15 cellular contexts compared by ENCODE assay signal in genomic region chr14:93974833-93975232, GRCh38. TPM values are rescaled to one million over a fixed set of nuclear protein-coding genes. Genes with fewer than 3 reads are reported as not detected.
DNase-seq lines count a peak whose midpoint lies in the region; ATAC-seq, FAIRE-seq and TF ChIP-seq lines count a peak whose summit lies in the region.
"Had no signal": no experiment of that assay in that cellular context is flagged by ENCODE, and none has a peak within 500 bp of the region (broad histone marks: within the 10 kb centered on the region; RNA-seq: fewer than 3 reads in every experiment).

No MANE protein-coding gene starts in this region.

- H3K9me3 ChIP-seq in HepG2 (ENCODE audit: low read length): no peaks in the 10 kb centered on the region

- peak overlapping the region; percentile 97 for H3K27ac Mint-ChIP-seq in activated CD4-positive, alpha-beta memory T cell treated with anti-CD3 and anti-CD28 coated beads, Interleukin-2, amount 10 ng/mL, durations not matched to agents 7 days and 5 days
- no peak overlapping the region for H3K27ac Mint-ChIP-seq in immature natural killer cell

- intact Hi-C loops in Right ventricle myocardium inferior (cut with DNase I): no loop called here
- intact Hi-C loops in cardiac septum (cut with DNase I): no loop called here
- intact Hi-C loops in HepG2 (cut with micrococcal nuclease; ENCODE audit: unreplicated experiment): no loop called here

- no TSS peak for BruUV-seq in HepG2 (replicated peaks; lab: Mats Ljungman, UMichigan)

- no peaks in the 10 kb centered on the region for H3K27me3 Mint-ChIP-seq in activated CD4-positive, alpha-beta memory T cell treated with anti-CD3 and anti-CD28 coated beads, Interleukin-2, amount 10 ng/mL, durations not matched to agents 7 days and 5 days
- H3K27me3 Mint-ChIP-seq in immature natural killer cell (ENCODE audit: low read depth in 3 of 3): peaks cover 8 to 11% (median 10%) of the 10 kb centered on the region in 3 donors

- peak overlapping the region; percentile 78 for H3K4me3 Mint-ChIP-seq in activated CD4-positive, alpha-beta memory T cell treated with anti-CD3 and anti-CD28 coated beads, Interleukin-2, amount 10 ng/mL, durations not matched to agents 7 days and 5 days
- no peak overlapping the region for H3K4me3 Mint-ChIP-seq in immature natural killer cell
- H3K4me3 Mint-ChIP-seq: natural killer cell had no signal

- peaks cover 30% of the 10 kb centered on the region for H3K36me3 Mint-ChIP-seq in activated CD4-positive, alpha-beta memory T cell treated with anti-CD3 and anti-CD28 coated beads, Interleukin-2, amount 10 ng/mL, durations not matched to agents 7 days and 5 days (ENCODE audit: low read depth)
- peaks cover 0 to 3% (median 0%) of the 10 kb centered on the region in 3 donors for H3K36me3 Mint-ChIP-seq in immature natural killer cell
- H3K36me3 Mint-ChIP-seq: natural killer cell had no signal

- H3K27ac ChIP-seq in HepG2 (ENCODE audit: extremely low read length, insufficient read depth, low read length): no peak overlapping the region

- WGBS in HepG2 (ENCODE audit: low lambda C conversion rate): 34% methylated on average over 6 of the region's 12 CpGs

- H3K4me2 ChIP-seq in HepG2 (ENCODE audit: low read depth, low read length): peak overlapping the region; percentile 39

- H4K20me1 ChIP-seq in HepG2 (ENCODE audit: insufficient read depth, low read length): no peaks in the 10 kb centered on the region

- CTCF ChIA-PET in activated CD4-positive, alpha-beta memory T cell treated with anti-CD3 and anti-CD28 coated beads, Interleukin-2, amount 10 ng/mL, durations not matched to agents 7 days and 5 days (lab: Charles Lee): interaction anchor here (1.6 to 13.5 kb wide), 4 partner anchors 9 to 35 kb away, joined by 3 to 354 read pairs (median 32); no protein-coding TSS in a partner anchor
- CTCF ChIA-PET in HepG2 (lab: Yijun Ruan, JAX; ENCODE audit: low intra/inter-chr PET ratio, low total read pairs): no interaction called here

- peaks cover 12 to 64% of the 10 kb centered on the region in 2 experiments for H3K27me3 ChIP-seq in HepG2 (ENCODE audit: control insufficient read depth in 1 of 2, insufficient read depth in 2 of 2, low read length in 2 of 2)

- H3K9ac ChIP-seq in HepG2 (ENCODE audit: insufficient read depth, low read depth, low read length): no peak overlapping the region

- H3K4me1 Mint-ChIP-seq in activated CD4-positive, alpha-beta memory T cell treated with anti-CD3 and anti-CD28 coated beads, Interleukin-2, amount 10 ng/mL, durations not matched to agents 7 days and 5 days: peaks cover 94% of the 10 kb centered on the region
- peaks cover 44 to 55% of the 10 kb centered on the region in 2 donors for H3K4me1 Mint-ChIP-seq in immature natural killer cell

- H2AFZ ChIP-seq in HepG2 (ENCODE audit: low read length): no peak overlapping the region

- peaks cover 9% of the 10 kb centered on the region for H3K9me3 Mint-ChIP-seq in activated CD4-positive, alpha-beta memory T cell treated with anti-CD3 and anti-CD28 coated beads, Interleukin-2, amount 10 ng/mL, durations not matched to agents 7 days and 5 days
- H3K9me3 Mint-ChIP-seq in immature natural killer cell: peaks cover 0 to 11% (median 2%) of the 10 kb centered on the region in 6 donors

- no peak for FAIRE-seq in HepG2 (lab: Jason Lieb, UNC)

- no peaks in the 10 kb centered on the region; a peak in 1 of 5 replicates for H3K36me3 ChIP-seq in HepG2 (replicated peaks in 1 of 2; ENCODE audit: control insufficient read depth in 1 of 2, insufficient read depth in 2 of 2, low read length in 2 of 2)

- TF ChIP-seq EP300 in HepG2 (IDR thresholded peaks at IDR 0.05; ENCODE audit: low read depth in 2 of 2, low read length in 2 of 2) (no peak), HepG2 (CRISPR knock-in tag; IDR thresholded peaks at IDR 0.05; ENCODE audit: borderline replicate concordance) (no peak)

- no peak overlapping the region for H3K4me3 ChIP-seq in HepG2 (replicated peaks in 1 of 3; ENCODE audit: insufficient read depth in 1 of 3, low read depth in 2 of 3, low read length in 3 of 3)

- ATAC-seq in Right ventricle myocardium inferior (peak; percentile 49), HepG2 (no peak), HG02885 (IDR thresholded peaks at IDR 0.05; ENCODE audit: poor library complexity, unreplicated experiment) (no peak), HG02610 (IDR thresholded peaks at IDR 0.05; ENCODE audit: unreplicated experiment) (no peak)
- ATAC-seq: natural killer cell had no signal

- TF ChIP-seq RAD21 in HepG2 (CRISPR knock-in tag; IDR thresholded peaks at IDR 0.05): no peak

- H3K79me2 ChIP-seq in HepG2 (ENCODE audit: insufficient read depth, low read length): no peaks in the 10 kb centered on the region

- DNase-seq in Right ventricle myocardium inferior (ENCODE audit: missing footprints) (no peak), cardiac septum (ENCODE audit: low spot score) (no peak), HepG2 (ENCODE audit: low spot score) (no peak), immature natural killer cell (no peak), germinal center (ENCODE audit: low spot score) (no peak)
- DNase-seq in activated CD4-positive, alpha-beta memory T cell treated with anti-CD3 and anti-CD28 coated beads, Interleukin-2, amount 10 ng/mL, durations not matched to agents 7 days and 5 days: no peak
- DNase-seq: effector CD4-positive, alpha-beta T cell; left cardiac atrium; natural killer cell; NCI-H1092; NCI-H526; SW 1271 had no signal

- peaks cover 49% of the 10 kb centered on the region for H3K4me1 ChIP-seq in HepG2 (ENCODE audit: insufficient read depth, low read length)

- no peak for TF ChIP-seq POLR2A in HepG2 (IDR thresholded peaks at IDR 0.05; ENCODE audit: insufficient read depth in 1 of 2, low read depth in 2 of 2, low read length in 2 of 2)

- in situ Hi-C loops in HepG2 (cut with HindIII; ENCODE audit: extremely low pct_ligation_motif_present, low pct_unique_long_range_greater_than_20kb): loop anchor here (5.0 kb wide), 1 partner anchor 38 kb away; no protein-coding TSS in a partner anchor

- POLR2A ChIA-PET in activated CD4-positive, alpha-beta memory T cell treated with anti-CD3 and anti-CD28 coated beads, Interleukin-2, amount 10 ng/mL, durations not matched to agents 7 days and 5 days (lab: Charles Lee): interaction anchor here (0.7 to 13.5 kb wide), 9 partner anchors 9 to 107 kb away, joined by 3 to 616 read pairs (median 6); partner anchors contain the start of genes DDX24 and IFI27L1
- POLR2A ChIA-PET in HepG2 (lab: Yijun Ruan, JAX): interaction anchor here (0.6 to 1.2 kb wide), 5 partner anchors 15 to 437 kb away, joined by 3 to 6 read pairs (median 3); no protein-coding TSS in a partner anchor

- no peak for TF ChIP-seq CTCF in HepG2 (CRISPR knock-in tag; IDR thresholded peaks at IDR 0.05)

RNA-seq across cellular contexts. Expression of gene ASB2, which starts 1.5 kb away (rescaled TPM):
- 294 TPM for total RNA-seq in Right ventricle myocardium inferior
- 156 TPM for total RNA-seq in cardiac septum
- total RNA-seq in activated CD4-positive, alpha-beta memory T cell treated with anti-CD3 and anti-CD28 coated beads, Interleukin-2, amount 10 ng/mL, durations not matched to agents 7 days and 5 days: 10 to 100 TPM; 93.9 to 99.3 TPM
- total RNA-seq in HepG2 (2016; rRNA removed; fragmentation: Illumina TruSeq; extraction: Trizol): 0.46 and 0.82 TPM in 2 replicates
- 0.26 and 0.40 TPM in 2 replicates for total RNA-seq in HepG2 (2016; cell fraction: cytosol; rRNA removed; fragmentation: Illumina TruSeq; extraction: Trizol; ENCODE audit: low read depth)
- 0.62 and 0.93 TPM in 2 replicates for total RNA-seq in HepG2 (2016; cell fraction: insoluble cytoplasmic fraction; rRNA removed; fragmentation: Illumina TruSeq; extraction: Trizol)
- total RNA-seq in HepG2 (2016; cell fraction: membrane; rRNA removed; fragmentation: Illumina TruSeq; extraction: Trizol): 0.37 and 0.83 TPM in 2 replicates
- total RNA-seq in HepG2 (2016; cell fraction: nucleus; rRNA removed; fragmentation: Illumina TruSeq; extraction: Trizol): 1.1 and 1.3 TPM in 2 replicates
- 4.1 and 4.5 TPM in 2 replicates for polyA plus RNA-seq in HepG2 (2011; rRNA removed)
- 4.5 and 6.1 TPM in 2 replicates for polyA plus RNA-seq in HepG2 (2011; cell fraction: cytosol; rRNA removed)
- 9.6 and 13.9 TPM in 2 replicates for polyA plus RNA-seq in HepG2 (2011; cell fraction: nucleus; rRNA removed)
- 0.48 and 0.80 TPM in 2 replicates for polyA plus RNA-seq in HepG2 (2012)
- 0.21 and 0.37 TPM in 2 replicates for polyA plus RNA-seq in HepG2 (2016; cell fraction: cytosol; fragmentation: Illumina TruSeq; extraction: Trizol; ENCODE audit: low read depth)
- polyA plus RNA-seq in HepG2 (2016; cell fraction: insoluble cytoplasmic fraction; fragmentation: Illumina TruSeq; extraction: Trizol; ENCODE audit: low read depth): 0.58 and 0.71 TPM in 2 replicates
- polyA plus RNA-seq in HepG2 (2016; cell fraction: membrane; fragmentation: Illumina TruSeq; extraction: Trizol; ENCODE audit: low read depth): 0.35 and 0.43 TPM in 2 replicates
- 1.0 and 1.6 TPM in 2 replicates for polyA plus RNA-seq in HepG2 (2016; cell fraction: nucleus; fragmentation: Illumina TruSeq; extraction: Trizol; ENCODE audit: insufficient read depth, low read depth)
- polyA minus RNA-seq in HepG2 (2011; rRNA and poly(A)+ RNA removed; ENCODE audit: low replicate concordance): 14.4 TPM in 1 of 2 replicates, not detected in the other
- 3.1 and 3.4 TPM in 2 replicates for polyA minus RNA-seq in HepG2 (2011; cell fraction: cytosol; rRNA and poly(A)+ RNA removed)
- 3.7 and 6.6 TPM in 2 replicates for polyA minus RNA-seq in HepG2 (2011; cell fraction: nucleus; rRNA and poly(A)+ RNA removed)
- polyA plus RNA-seq in immature natural killer cell: 1 to 10 TPM; 1.4 to 4.2 (median 2.7) TPM

RNA-seq across cellular contexts. Expression of gene CCDC197, which starts 22.3 kb away (rescaled TPM):
- 0.84 TPM for total RNA-seq in Right ventricle myocardium inferior
- total RNA-seq in cardiac septum: 3.4 TPM
- under 1 TPM in 1 of 2 experiments, not detected in 1; 0.45 TPM for total RNA-seq in activated CD4-positive, alpha-beta memory T cell treated with anti-CD3 and anti-CD28 coated beads, Interleukin-2, amount 10 ng/mL, durations not matched to agents 7 days and 5 days
- total RNA-seq in HepG2 (2016; rRNA removed; fragmentation: Illumina TruSeq; extraction: Trizol): 0.11 TPM in 1 of 2 replicates, not detected in the other
- not detected in 2 replicates for total RNA-seq in HepG2 (2016; cell fraction: cytosol; rRNA removed; fragmentation: Illumina TruSeq; extraction: Trizol; ENCODE audit: low read depth)
- not detected in 2 replicates for total RNA-seq in HepG2 (2016; cell fraction: insoluble cytoplasmic fraction; rRNA removed; fragmentation: Illumina TruSeq; extraction: Trizol)
- total RNA-seq in HepG2 (2016; cell fraction: membrane; rRNA removed; fragmentation: Illumina TruSeq; extraction: Trizol): not detected in 2 replicates
- total RNA-seq in HepG2 (2016; cell fraction: nucleus; rRNA removed; fragmentation: Illumina TruSeq; extraction: Trizol): not detected in 2 replicates
- 0.13 TPM in 1 of 2 replicates, not detected in the other for polyA plus RNA-seq in HepG2 (2011; rRNA removed)
- polyA plus RNA-seq in HepG2 (2011; cell fraction: cytosol; rRNA removed): not detected in 2 replicates
- polyA plus RNA-seq in HepG2 (2011; cell fraction: nucleus; rRNA removed): 0.17 TPM in 1 of 2 replicates, not detected in the other
- polyA plus RNA-seq in HepG2 (2012): 0.11 TPM in 1 of 2 replicates, not detected in the other
- not detected in 2 replicates for polyA plus RNA-seq in HepG2 (2016; cell fraction: cytosol; fragmentation: Illumina TruSeq; extraction: Trizol; ENCODE audit: low read depth)
- polyA plus RNA-seq in HepG2 (2016; cell fraction: insoluble cytoplasmic fraction; fragmentation: Illumina TruSeq; extraction: Trizol; ENCODE audit: low read depth): not detected in 2 replicates
- polyA plus RNA-seq in HepG2 (2016; cell fraction: membrane; fragmentation: Illumina TruSeq; extraction: Trizol; ENCODE audit: low read depth): 0.16 TPM in 1 of 2 replicates, not detected in the other
- 0.33 TPM in 1 of 2 replicates, not detected in the other for polyA plus RNA-seq in HepG2 (2016; cell fraction: nucleus; fragmentation: Illumina TruSeq; extraction: Trizol; ENCODE audit: insufficient read depth, low read depth)
- 0.20 TPM in 1 of 2 replicates, not detected in the other for polyA minus RNA-seq in HepG2 (2011; rRNA and poly(A)+ RNA removed; ENCODE audit: low replicate concordance)
- not detected in 2 replicates for polyA minus RNA-seq in HepG2 (2011; cell fraction: cytosol; rRNA and poly(A)+ RNA removed)
- not detected in 2 replicates for polyA minus RNA-seq in HepG2 (2011; cell fraction: nucleus; rRNA and poly(A)+ RNA removed)
- not detected for polyA plus RNA-seq in immature natural killer cell
- total RNA-seq: glomerular endothelial cell, left cardiac atrium, natural killer cell had no signal

RNA-seq across cellular contexts. Expression of gene FAM181A, which starts 47.7 kb away (rescaled TPM):
- total RNA-seq in Right ventricle myocardium inferior (not detected), cardiac septum (not detected), HepG2 (2016; rRNA removed; fragmentation: Illumina TruSeq; extraction: Trizol) (1.1 and 1.5 TPM in 2 replicates)
- not detected for total RNA-seq in activated CD4-positive, alpha-beta memory T cell treated with anti-CD3 and anti-CD28 coated beads, Interleukin-2, amount 10 ng/mL, durations not matched to agents 7 days and 5 days
- total RNA-seq in HepG2 (2016; cell fraction: cytosol; rRNA removed; fragmentation: Illumina TruSeq; extraction: Trizol; ENCODE audit: low read depth): 0.18 and 0.51 TPM in 2 replicates
- 0.95 and 1.2 TPM in 2 replicates for total RNA-seq in HepG2 (2016; cell fraction: insoluble cytoplasmic fraction; rRNA removed; fragmentation: Illumina TruSeq; extraction: Trizol)
- total RNA-seq in HepG2 (2016; cell fraction: membrane; rRNA removed; fragmentation: Illumina TruSeq; extraction: Trizol): 1.1 and 1.4 TPM in 2 replicates
- 0.38 and 1.1 TPM in 2 replicates for total RNA-seq in HepG2 (2016; cell fraction: nucleus; rRNA removed; fragmentation: Illumina TruSeq; extraction: Trizol)
- polyA plus RNA-seq in HepG2 (2011; rRNA removed) (0.80 and 1.1 TPM in 2 replicates), immature natural killer cell (not detected)
- polyA plus RNA-seq in HepG2 (2011; cell fraction: cytosol; rRNA removed): 0.47 and 0.89 TPM in 2 replicates
- polyA plus RNA-seq in HepG2 (2011; cell fraction: nucleus; rRNA removed): 0.45 and 0.61 TPM in 2 replicates
- polyA plus RNA-seq in HepG2 (2012): 0.69 and 0.97 TPM in 2 replicates
- polyA plus RNA-seq in HepG2 (2016; cell fraction: cytosol; fragmentation: Illumina TruSeq; extraction: Trizol; ENCODE audit: low read depth): 0.54 and 0.60 TPM in 2 replicates
- polyA plus RNA-seq in HepG2 (2016; cell fraction: insoluble cytoplasmic fraction; fragmentation: Illumina TruSeq; extraction: Trizol; ENCODE audit: low read depth): 1.4 and 1.8 TPM in 2 replicates
- 0.57 and 0.84 TPM in 2 replicates for polyA plus RNA-seq in HepG2 (2016; cell fraction: membrane; fragmentation: Illumina TruSeq; extraction: Trizol; ENCODE audit: low read depth)
- 1.6 and 2.1 TPM in 2 replicates for polyA plus RNA-seq in HepG2 (2016; cell fraction: nucleus; fragmentation: Illumina TruSeq; extraction: Trizol; ENCODE audit: insufficient read depth, low read depth)
- polyA minus RNA-seq in HepG2 (2011; rRNA and poly(A)+ RNA removed; ENCODE audit: low replicate concordance): 1.6 TPM in 1 of 2 replicates, not detected in the other
- polyA minus RNA-seq in HepG2 (2011; cell fraction: cytosol; rRNA and poly(A)+ RNA removed): not detected in 2 replicates
- not detected in 2 replicates for polyA minus RNA-seq in HepG2 (2011; cell fraction: nucleus; rRNA and poly(A)+ RNA removed)
- total RNA-seq: glomerular endothelial cell, left cardiac atrium, natural killer cell had no signal

RNA-seq across cellular contexts. Expression of gene OTUB2, which starts 51.3 kb away (rescaled TPM):
- total RNA-seq in Right ventricle myocardium inferior (0.35 TPM), cardiac septum (0.30 TPM), HepG2 (2016; rRNA removed; fragmentation: Illumina TruSeq; extraction: Trizol) (2.2 and 2.4 TPM in 2 replicates)
- 1 to 10 TPM; 7.3 to 7.9 TPM for total RNA-seq in activated CD4-positive, alpha-beta memory T cell treated with anti-CD3 and anti-CD28 coated beads, Interleukin-2, amount 10 ng/mL, durations not matched to agents 7 days and 5 days
- total RNA-seq in HepG2 (2016; cell fraction: cytosol; rRNA removed; fragmentation: Illumina TruSeq; extraction: Trizol; ENCODE audit: low read depth): 0.30 and 0.44 TPM in 2 replicates
- total RNA-seq in HepG2 (2016; cell fraction: insoluble cytoplasmic fraction; rRNA removed; fragmentation: Illumina TruSeq; extraction: Trizol): 1.8 and 1.9 TPM in 2 replicates
- total RNA-seq in HepG2 (2016; cell fraction: membrane; rRNA removed; fragmentation: Illumina TruSeq; extraction: Trizol): 1.2 and 1.4 TPM in 2 replicates
- total RNA-seq in HepG2 (2016; cell fraction: nucleus; rRNA removed; fragmentation: Illumina TruSeq; extraction: Trizol): 2.6 and 3.1 TPM in 2 replicates
- polyA plus RNA-seq in HepG2 (2011; rRNA removed) (2.4 and 3.0 TPM in 2 replicates), immature natural killer cell (under 1 TPM in 2 of 3 donors, not detected in 1; 0.22 to 0.33 TPM)
- 2.3 and 2.6 TPM in 2 replicates for polyA plus RNA-seq in HepG2 (2011; cell fraction: cytosol; rRNA removed)
- polyA plus RNA-seq in HepG2 (2011; cell fraction: nucleus; rRNA removed): 3.9 and 4.1 TPM in 2 replicates
- 1.4 and 1.9 TPM in 2 replicates for polyA plus RNA-seq in HepG2 (2012)
- 0.21 and 0.70 TPM in 2 replicates for polyA plus RNA-seq in HepG2 (2016; cell fraction: cytosol; fragmentation: Illumina TruSeq; extraction: Trizol; ENCODE audit: low read depth)
- 2.0 and 2.3 TPM in 2 replicates for polyA plus RNA-seq in HepG2 (2016; cell fraction: insoluble cytoplasmic fraction; fragmentation: Illumina TruSeq; extraction: Trizol; ENCODE audit: low read depth)
- 0.58 and 1.0 TPM in 2 replicates for polyA plus RNA-seq in HepG2 (2016; cell fraction: membrane; fragmentation: Illumina TruSeq; extraction: Trizol; ENCODE audit: low read depth)
- polyA plus RNA-seq in HepG2 (2016; cell fraction: nucleus; fragmentation: Illumina TruSeq; extraction: Trizol; ENCODE audit: insufficient read depth, low read depth): 2.1 and 2.3 TPM in 2 replicates
- 0.49 and 8.2 TPM in 2 replicates for polyA minus RNA-seq in HepG2 (2011; rRNA and poly(A)+ RNA removed; ENCODE audit: low replicate concordance)
- 3.3 and 4.7 TPM in 2 replicates for polyA minus RNA-seq in HepG2 (2011; cell fraction: cytosol; rRNA and poly(A)+ RNA removed)
- polyA minus RNA-seq in HepG2 (2011; cell fraction: nucleus; rRNA and poly(A)+ RNA removed): 10.0 and 11.3 TPM in 2 replicates

Comparison
In these comparisons a context has a peak if more than half of its experiments do, and no peak if none do; other contexts are left out.
1. RNA of gene ASB2, which starts 1.5 kb away (total RNA-seq): 294 TPM in Right ventricle myocardium inferior (single experiment), 156 TPM in cardiac septum (single experiment) and 93.9 to 99.3 TPM in activated CD4-positive, alpha-beta memory T cell treated with anti-CD3 and anti-CD28 coated beads, Interleukin-2, amount 10 ng/mL, durations not matched to agents 7 days and 5 days; 0.26 to 1.3 TPM in HepG2; every median in the first group is over 10 times any median in the second.